In genomic region chr19:807627-808175, GRCh38 we compare ENCODE assay signal across 2 cellular contexts.
A peak's percentile ranks its signal among the peaks of the same experiment; 100 is the strongest.
TF ChIP-seq lines count a peak whose summit lies in the region.

No MANE protein-coding gene starts in this region.

TF ChIP-seq in HCT116, 20 proteins besides CTCF, POLR2A, EP300 and RAD21:
- TF ChIP-seq SRF (IDR thresholded peaks at IDR 0.05; ENCODE audit: low read depth): no peak
- TF ChIP-seq ELF1 (IDR thresholded peaks at IDR 0.05; ENCODE audit: borderline replicate concordance, low read depth): no peak
- no peak for TF ChIP-seq MAX (IDR thresholded peaks at IDR 0.05)
- TF ChIP-seq SIN3A (IDR thresholded peaks at IDR 0.05; ENCODE audit: low read depth): no peak
- TF ChIP-seq JUND (IDR thresholded peaks at IDR 0.05): no peak
- no peak for TF ChIP-seq CBX3 (IDR thresholded peaks at IDR 0.05; ENCODE audit: low read depth)
- no peak for TF ChIP-seq SP1 (IDR thresholded peaks at IDR 0.05; ENCODE audit: low read depth)
- no peak for TF ChIP-seq ATF3 (IDR thresholded peaks at IDR 0.05)
- no peak for TF ChIP-seq FOSL1 (IDR thresholded peaks at IDR 0.05; ENCODE audit: low read depth)
- no peak for TF ChIP-seq ZFX (IDR thresholded peaks at IDR 0.05)
- no peak for TF ChIP-seq POLR2AphosphoS5 (IDR thresholded peaks at IDR 0.05; ENCODE audit: low read depth, low read length)
- no peak for TF ChIP-seq ZNF274 (IDR thresholded peaks at IDR 0.05; ENCODE audit: low read depth, low read length)
- TF ChIP-seq EZH2phosphoT487 (IDR thresholded peaks at IDR 0.05; ENCODE audit: borderline replicate concordance): no peak

TF ChIP-seq in GM12878, 131 proteins besides CTCF, POLR2A, EP300 and RAD21:
- no peak for TF ChIP-seq MYB (IDR thresholded peaks at IDR 0.05; ENCODE audit: borderline replicate concordance, low read depth, low read length)
- peak; percentile 26 for TF ChIP-seq POLR2AphosphoS5 (IDR thresholded peaks at IDR 0.05; ENCODE audit: low read length)
